ENCODE assay signal across 1 cellular context in genomic region chr12:111773801-111774551, GRCh38.
TF ChIP-seq lines count a peak whose summit lies in the region.

No MANE protein-coding gene starts in this region.

TF ChIP-seq in HepG2, 621 proteins besides CTCF, POLR2A, EP300 and RAD21 (continued from another document and continues in another):
- no peak for TF ChIP-seq ZNF142 (CRISPR knock-in tag; IDR thresholded peaks at IDR 0.05)
- TF ChIP-seq TEF (CRISPR knock-in tag; IDR thresholded peaks at IDR 0.05): no peak
- TF ChIP-seq, protein P1, sequence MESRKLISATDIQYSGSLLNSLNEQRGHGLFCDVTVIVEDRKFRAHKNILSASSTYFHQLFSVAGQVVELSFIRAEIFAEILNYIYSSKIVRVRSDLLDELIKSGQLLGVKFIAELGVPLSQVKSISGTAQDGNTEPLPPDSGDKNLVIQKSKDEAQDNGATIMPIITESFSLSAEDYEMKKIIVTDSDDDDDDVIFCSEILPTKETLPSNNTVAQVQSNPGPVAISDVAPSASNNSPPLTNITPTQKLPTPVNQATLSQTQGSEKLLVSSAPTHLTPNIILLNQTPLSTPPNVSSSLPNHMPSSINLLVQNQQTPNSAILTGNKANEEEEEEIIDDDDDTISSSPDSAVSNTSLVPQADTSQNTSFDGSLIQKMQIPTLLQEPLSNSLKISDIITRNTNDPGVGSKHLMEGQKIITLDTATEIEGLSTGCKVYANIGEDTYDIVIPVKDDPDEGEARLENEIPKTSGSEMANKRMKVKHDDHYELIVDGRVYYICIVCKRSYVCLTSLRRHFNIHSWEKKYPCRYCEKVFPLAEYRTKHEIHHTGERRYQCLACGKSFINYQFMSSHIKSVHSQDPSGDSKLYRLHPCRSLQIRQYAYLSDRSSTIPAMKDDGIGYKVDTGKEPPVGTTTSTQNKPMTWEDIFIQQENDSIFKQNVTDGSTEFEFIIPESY (CRISPR knock-in tag; IDR thresholded peaks at IDR 0.05): no peak
- TF ChIP-seq PRPF4 (IDR thresholded peaks at IDR 0.05; ENCODE audit: low read depth, low read length, poor library complexity, severe bottlenecking): no peak
- TF ChIP-seq, protein P2, sequence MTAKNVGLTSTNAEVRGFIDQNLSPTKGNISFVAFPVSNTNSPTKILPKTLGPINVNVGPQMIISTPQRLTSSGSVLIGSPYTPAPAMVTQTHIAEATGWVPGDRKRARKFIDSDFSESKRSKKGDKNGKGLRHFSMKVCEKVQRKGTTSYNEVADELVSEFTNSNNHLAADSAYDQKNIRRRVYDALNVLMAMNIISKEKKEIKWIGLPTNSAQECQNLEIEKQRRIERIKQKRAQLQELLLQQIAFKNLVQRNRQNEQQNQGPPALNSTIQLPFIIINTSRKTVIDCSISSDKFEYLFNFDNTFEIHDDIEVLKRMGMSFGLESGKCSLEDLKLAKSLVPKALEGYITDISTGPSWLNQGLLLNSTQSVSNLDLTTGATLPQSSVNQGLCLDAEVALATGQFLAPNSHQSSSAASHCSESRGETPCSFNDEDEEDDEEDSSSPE (CRISPR knock-in tag; IDR thresholded peaks at IDR 0.05): 0 out of 2 replicates have a peak, but pooled peaks have one; percentile 18
- TF ChIP-seq SOX5 (CRISPR knock-in tag; IDR thresholded peaks at IDR 0.05; ENCODE audit: borderline replicate concordance): peak; percentile 37; the same call in 1 of the 2 replicates
- no peak for TF ChIP-seq AKAP8 (CRISPR knock-in tag; IDR thresholded peaks at IDR 0.05)
- no peak for TF ChIP-seq NKX3-1 (CRISPR knock-in tag; IDR thresholded peaks at IDR 0.05)
- TF ChIP-seq, protein P3, sequence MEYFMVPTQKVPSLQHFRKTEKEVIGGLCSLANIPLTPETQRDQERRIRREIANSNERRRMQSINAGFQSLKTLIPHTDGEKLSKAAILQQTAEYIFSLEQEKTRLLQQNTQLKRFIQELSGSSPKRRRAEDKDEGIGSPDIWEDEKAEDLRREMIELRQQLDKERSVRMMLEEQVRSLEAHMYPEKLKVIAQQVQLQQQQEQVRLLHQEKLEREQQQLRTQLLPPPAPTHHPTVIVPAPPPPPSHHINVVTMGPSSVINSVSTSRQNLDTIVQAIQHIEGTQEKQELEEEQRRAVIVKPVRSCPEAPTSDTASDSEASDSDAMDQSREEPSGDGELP (IDR thresholded peaks at IDR 0.05; ENCODE audit: borderline replicate concordance, low read depth): no peak
- no peak for TF ChIP-seq KAT2B (IDR thresholded peaks at IDR 0.05; ENCODE audit: borderline replicate concordance, low read depth, low read length)
- no peak for TF ChIP-seq ZIK1 (CRISPR knock-in tag; IDR thresholded peaks at IDR 0.05; ENCODE audit: borderline replicate concordance, low read depth)
- no peak for TF ChIP-seq ZNF317 (CRISPR knock-in tag; IDR thresholded peaks at IDR 0.05)
- no peak for TF ChIP-seq NFE2 (CRISPR knock-in tag; IDR thresholded peaks at IDR 0.05)
- no peak for TF ChIP-seq ISX (CRISPR knock-in tag; conservative IDR thresholded peaks at IDR 0.05)
- no peak for TF ChIP-seq ZC3H4 (CRISPR knock-in tag; IDR thresholded peaks at IDR 0.05; ENCODE audit: borderline replicate concordance)
- TF ChIP-seq, protein P4, sequence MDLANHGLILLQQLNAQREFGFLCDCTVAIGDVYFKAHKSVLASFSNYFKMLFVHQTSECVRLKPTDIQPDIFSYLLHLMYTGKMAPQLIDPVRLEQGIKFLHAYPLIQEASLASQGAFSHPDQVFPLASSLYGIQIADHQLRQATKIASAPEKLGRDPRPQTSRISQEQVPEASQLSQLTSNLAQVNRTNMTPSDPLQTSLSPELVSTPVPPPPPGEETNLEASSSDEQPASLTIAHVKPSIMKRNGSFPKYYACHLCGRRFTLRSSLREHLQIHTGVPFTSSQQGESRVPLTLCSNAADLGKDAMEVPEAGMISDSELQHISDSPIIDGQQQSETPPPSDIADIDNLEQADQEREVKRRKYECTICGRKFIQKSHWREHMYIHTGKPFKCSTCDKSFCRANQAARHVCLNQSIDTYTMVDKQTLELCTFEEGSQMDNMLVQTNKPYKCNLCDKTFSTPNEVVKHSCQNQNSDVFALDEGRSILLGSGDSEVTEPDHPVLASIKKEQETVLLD (CRISPR knock-in tag; IDR thresholded peaks at IDR 0.05; ENCODE audit: low read depth): no peak
- TF ChIP-seq GPN1 (CRISPR knock-in tag; IDR thresholded peaks at IDR 0.05; ENCODE audit: borderline replicate concordance): no peak
- no peak for TF ChIP-seq ETV5 (CRISPR knock-in tag; IDR thresholded peaks at IDR 0.05; ENCODE audit: borderline replicate concordance)
- 0 out of 2 replicates have a peak, but pooled peaks have one; percentile 10 for TF ChIP-seq ISL2 (CRISPR knock-in tag; IDR thresholded peaks at IDR 0.05)
- TF ChIP-seq IRF9 (CRISPR knock-in tag; IDR thresholded peaks at IDR 0.05; ENCODE audit: borderline replicate concordance): no peak
- TF ChIP-seq ZFP36 (IDR thresholded peaks at IDR 0.05; ENCODE audit: borderline replicate concordance, low read depth, low read length, partially characterized antibody): no peak
- no peak for TF ChIP-seq ZNF569 (CRISPR knock-in tag; IDR thresholded peaks at IDR 0.05; ENCODE audit: borderline replicate concordance)
- peak; percentile 58 for TF ChIP-seq SALL1 (CRISPR knock-in tag; IDR thresholded peaks at IDR 0.05)
- no peak for TF ChIP-seq SMYD3 (CRISPR knock-in tag; IDR thresholded peaks at IDR 0.05)
- TF ChIP-seq ZNF782 (CRISPR knock-in tag; IDR thresholded peaks at IDR 0.05; ENCODE audit: borderline replicate concordance): no peak
- no peak for TF ChIP-seq EED (CRISPR knock-in tag; IDR thresholded peaks at IDR 0.05)
- peak; percentile 81; the same call in 1 of the 2 replicates for TF ChIP-seq CEBPB (IDR thresholded peaks at IDR 0.05; ENCODE audit: borderline replicate concordance, low read depth, low read length)
- TF ChIP-seq SRF (IDR thresholded peaks at IDR 0.05; ENCODE audit: low read depth, low read length): no peak
- TF ChIP-seq, protein P5, sequence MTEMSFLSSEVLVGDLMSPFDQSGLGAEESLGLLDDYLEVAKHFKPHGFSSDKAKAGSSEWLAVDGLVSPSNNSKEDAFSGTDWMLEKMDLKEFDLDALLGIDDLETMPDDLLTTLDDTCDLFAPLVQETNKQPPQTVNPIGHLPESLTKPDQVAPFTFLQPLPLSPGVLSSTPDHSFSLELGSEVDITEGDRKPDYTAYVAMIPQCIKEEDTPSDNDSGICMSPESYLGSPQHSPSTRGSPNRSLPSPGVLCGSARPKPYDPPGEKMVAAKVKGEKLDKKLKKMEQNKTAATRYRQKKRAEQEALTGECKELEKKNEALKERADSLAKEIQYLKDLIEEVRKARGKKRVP (CRISPR knock-in tag; IDR thresholded peaks at IDR 0.05): peak in 1 of 2 experiments; percentile 33; a peak in 1 of 4 replicates
- TF ChIP-seq MIER3 (CRISPR knock-in tag; IDR thresholded peaks at IDR 0.05; ENCODE audit: borderline replicate concordance): no peak; the same call in 1 of the 2 replicates
- no peak for TF ChIP-seq MAF1 (CRISPR knock-in tag; IDR thresholded peaks at IDR 0.05; ENCODE audit: borderline replicate concordance)
- TF ChIP-seq SP4 (CRISPR knock-in tag; IDR thresholded peaks at IDR 0.05): 0 out of 2 replicates have a peak, but pooled peaks have one; percentile 22
- TF ChIP-seq FOXJ3 (CRISPR knock-in tag; IDR thresholded peaks at IDR 0.05; ENCODE audit: borderline replicate concordance): peak; percentile 56; the same call in 1 of the 2 replicates
- TF ChIP-seq ZKSCAN5 (CRISPR knock-in tag; IDR thresholded peaks at IDR 0.05): no peak
- TF ChIP-seq AKNA (CRISPR knock-in tag; IDR thresholded peaks at IDR 0.05; ENCODE audit: borderline replicate concordance): no peak
- TF ChIP-seq NFE2L2 (IDR thresholded peaks at IDR 0.05; ENCODE audit: low read length): no peak
- no peak for TF ChIP-seq GATA4 (IDR thresholded peaks at IDR 0.05; ENCODE audit: borderline replicate concordance, low read depth)
- 0 out of 2 replicates have a peak, but pooled peaks have one; percentile 4 for TF ChIP-seq ONECUT2 (CRISPR knock-in tag; IDR thresholded peaks at IDR 0.05)
- no peak for TF ChIP-seq ZNF205 (CRISPR knock-in tag; IDR thresholded peaks at IDR 0.05)
- no peak for TF ChIP-seq MBD4 (IDR thresholded peaks at IDR 0.05; ENCODE audit: borderline replicate concordance, low read length)
- no peak for TF ChIP-seq ZNF160 (CRISPR knock-in tag; IDR thresholded peaks at IDR 0.05)
- peak; percentile 35; the same call in 1 of the 2 replicates for TF ChIP-seq ZNF788 (CRISPR knock-in tag; IDR thresholded peaks at IDR 0.05; ENCODE audit: borderline replicate concordance)
- TF ChIP-seq CHD2 (IDR thresholded peaks at IDR 0.05; ENCODE audit: low read depth, low read length): 0 out of 2 replicates have a peak, but pooled peaks have one; percentile 12
- TF ChIP-seq AGO1 (IDR thresholded peaks at IDR 0.05; ENCODE audit: low read depth, low read length, poor library complexity, severe bottlenecking): no peak
- peak; percentile 7; the same call in 1 of the 3 replicates for TF ChIP-seq MXI1 (IDR thresholded peaks at IDR 0.05; ENCODE audit: borderline replicate concordance, low read depth, low read length)
- TF ChIP-seq PRMT3 (CRISPR knock-in tag; IDR thresholded peaks at IDR 0.05; ENCODE audit: borderline replicate concordance, low read depth): no peak
